ENCODE assay signal across 9 cellular contexts in the genomic region with DNA sequence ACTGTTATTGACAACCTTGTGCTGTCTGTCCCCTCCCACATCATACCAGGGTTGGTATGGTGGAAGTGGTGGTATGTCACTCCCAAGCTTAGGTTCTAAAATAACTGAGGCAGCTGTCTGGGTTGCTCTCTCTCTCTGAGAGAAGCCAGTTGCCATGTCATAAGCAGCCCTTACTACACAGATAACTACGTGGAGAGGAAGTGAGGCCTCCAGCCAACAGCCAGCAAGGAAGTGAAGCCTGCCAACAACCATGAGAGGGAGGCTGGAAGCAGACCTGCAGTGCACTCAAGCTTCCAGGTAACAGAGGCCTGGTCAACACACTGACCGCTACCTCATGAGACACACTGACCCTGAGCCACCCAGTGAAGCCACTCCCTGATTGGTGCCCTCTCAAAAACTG. TPM values are rescaled to one million over a fixed set of nuclear protein-coding genes. Genes with fewer than 3 reads are reported as not detected.
A peak's percentile ranks its signal among the peaks of the same experiment; 100 is the strongest.
DNase-seq lines count a peak whose midpoint lies in the region; ATAC-seq and TF ChIP-seq lines count a peak whose summit lies in the region.
"Had no signal": no experiment of that assay in that cellular context is flagged by ENCODE, and none has a peak within 500 bp of the region (broad histone marks: within the 10 kb centered on the region; RNA-seq: fewer than 3 reads in every experiment).

No MANE protein-coding gene starts in this region.

- H3K9me3 ChIP-seq in CD4-positive, CD25-positive, alpha-beta regulatory T cell (ENCODE audit: control insufficient read depth in 2 of 2, low read length in 2 of 2): no peaks in the 10 kb centered on the region
- H3K9me3 ChIP-seq in Loucy (ENCODE audit: insufficient read depth, low read depth, low read length): no peaks in the 10 kb centered on the region
- no peaks in the 10 kb centered on the region for H3K9me3 ChIP-seq in fibroblast of lung (ENCODE audit: control insufficient read depth, insufficient read depth, low read depth, low read length)

- H3K27ac Mint-ChIP-seq in CD4-positive, CD25-positive, alpha-beta regulatory T cell: peak overlapping the region in 2 of 3 donors; percentile 59 to 78
- no peak overlapping the region for H3K27ac Mint-ChIP-seq in immature natural killer cell

- H3K9ac ChIP-seq in Loucy (ENCODE audit: low read depth, low read length, poor library complexity, severe bottlenecking) (peak overlapping the region; percentile 7), fibroblast of lung (ENCODE audit: insufficient read depth, low read length) (no peak overlapping the region)

- H3K79me2 ChIP-seq in Loucy (ENCODE audit: insufficient read depth, low read length) (no peaks in the 10 kb centered on the region), fibroblast of lung (ENCODE audit: control insufficient read depth, insufficient read depth, low read length) (peaks cover 32% of the 10 kb centered on the region)

- no peaks in the 10 kb centered on the region for H4K20me1 ChIP-seq in Loucy (ENCODE audit: insufficient read depth, low read length, poor library complexity, severe bottlenecking)
- no peaks in the 10 kb centered on the region for H4K20me1 ChIP-seq in fibroblast of lung (ENCODE audit: control insufficient read depth, extremely low read depth, insufficient read depth, low read length)

- peaks cover 8 to 38% (median 15%) of the 10 kb centered on the region in 4 donors for H3K4me1 Mint-ChIP-seq in CD4-positive, CD25-positive, alpha-beta regulatory T cell
- peaks cover 0 to 2% of the 10 kb centered on the region in 2 donors for H3K4me1 Mint-ChIP-seq in immature natural killer cell

- H3K27me3 Mint-ChIP-seq in CD4-positive, CD25-positive, alpha-beta regulatory T cell: no peaks in the 10 kb centered on the region
- peaks cover 0 to 7% (median 0%) of the 10 kb centered on the region in 3 donors for H3K27me3 Mint-ChIP-seq in immature natural killer cell (ENCODE audit: low read depth in 3 of 3)

- no peaks in the 10 kb centered on the region for H3K36me3 ChIP-seq in CD4-positive, CD25-positive, alpha-beta regulatory T cell (ENCODE audit: control insufficient read depth, insufficient read depth, low read length)
- H3K36me3 ChIP-seq in Loucy (ENCODE audit: insufficient read depth, low read length): no peaks in the 10 kb centered on the region
- no peaks in the 10 kb centered on the region for H3K36me3 ChIP-seq in fibroblast of lung (ENCODE audit: control insufficient read depth, insufficient read depth, low read length)

- ATAC-seq in CD4-positive, CD25-positive, alpha-beta regulatory T cell (ENCODE audit: low read depth in 2 of 2): peak in 1 of 2 donors; percentile 50
- peak; percentile 78 for ATAC-seq in GM21526 (IDR thresholded peaks at IDR 0.05; ENCODE audit: low FRiP score, unreplicated experiment)

- no peak overlapping the region for H3K4me3 ChIP-seq in CD4-positive, CD25-positive, alpha-beta regulatory T cell (ENCODE audit: low read depth, low read length)
- no peak overlapping the region for H3K4me3 ChIP-seq in Loucy (ENCODE audit: low read length, poor library complexity, severe bottlenecking)
- H3K4me3 ChIP-seq in fibroblast of lung (replicated peaks in 1 of 4; ENCODE audit: control extremely low read depth in 1 of 4, insufficient read depth in 1 of 4, low read depth in 3 of 4, low read length in 4 of 4): no peak overlapping the region

- H3F3A ChIP-seq in Loucy (ENCODE audit: low read depth): no peaks in the 10 kb centered on the region

- TF ChIP-seq CTCF in Loucy (conservative IDR thresholded peaks at IDR 0.05; ENCODE audit: low read length) (no peak), fibroblast of lung (conservative IDR thresholded peaks at IDR 0.05 in 1 of 2, IDR thresholded peaks at IDR 0.05 in 1 of 2; ENCODE audit: low read depth in 1 of 2, low read length in 2 of 2) (no peak)

- DNase-seq in CD4-positive, CD25-positive, alpha-beta regulatory T cell: peak in 1 of 3 donors; percentile 67
- DNase-seq in fibroblast of lung (ENCODE audit: low read depth in 2 of 2): peak; percentile 28 to 39
- DNase-seq in stimulated activated CD4-positive, alpha-beta T cell treated with anti-CD3 and anti-CD28 coated beads, Interleukin-4, amount 100 ng/mL, for 1 hour: no peak
- no peak for DNase-seq in activated CD4-positive, CD25-positive, alpha-beta regulatory T cell (lab: John Stamatoyannopoulos, UW)
- no peak for DNase-seq in NCI-H1092 treated with DMSO at 0.1 percent for 48 hours (lab: John Stamatoyannopoulos, UW)
- DNase-seq in immature natural killer cell: no peak
- DNase-seq: naive thymus-derived CD8-positive, alpha-beta T cell had no signal

- no peaks in the 10 kb centered on the region for H3K9me2 ChIP-seq in Loucy (replicated peaks; ENCODE audit: low read depth, low read length)

- H3K4me2 ChIP-seq in Loucy (ENCODE audit: low read depth, low read length, poor library complexity, severe bottlenecking): peak overlapping the region; percentile 30
- no peak overlapping the region for H3K4me2 ChIP-seq in fibroblast of lung (ENCODE audit: extremely low read depth, insufficient read depth, low read length)

- no peaks in the 10 kb centered on the region for H3K27me3 ChIP-seq in CD4-positive, CD25-positive, alpha-beta regulatory T cell (ENCODE audit: control insufficient read depth, insufficient read depth, low read length)
- H3K27me3 ChIP-seq in Loucy (ENCODE audit: insufficient read depth, low read length, poor library complexity, severe bottlenecking): peaks cover 10% of the 10 kb centered on the region
- H3K27me3 ChIP-seq in fibroblast of lung (ENCODE audit: control insufficient read depth, insufficient read depth, low read length): no peaks in the 10 kb centered on the region

- H3K27ac ChIP-seq in CD4-positive, CD25-positive, alpha-beta regulatory T cell (ENCODE audit: insufficient read depth, low read length, poor library complexity, severe bottlenecking): peak overlapping the region; percentile 16
- no peak overlapping the region for H3K27ac ChIP-seq in fibroblast of lung (ENCODE audit: insufficient read depth, low read length)

- H2AFZ ChIP-seq in Loucy (ENCODE audit: low read length) (peak overlapping the region; percentile 47; the same call in 1 of the 2 replicates), fibroblast of lung (ENCODE audit: low read length) (no peak overlapping the region)

- H3K4me1 ChIP-seq in CD4-positive, CD25-positive, alpha-beta regulatory T cell (ENCODE audit: control insufficient read depth, insufficient read depth, low read length, poor library complexity, severe bottlenecking): peaks cover 5% of the 10 kb centered on the region
- H3K4me1 ChIP-seq in Loucy (ENCODE audit: insufficient read depth, low read length, poor library complexity, severe bottlenecking) (peaks cover 22% of the 10 kb centered on the region), fibroblast of lung (ENCODE audit: control insufficient read depth, extremely low read depth, insufficient read depth, low read length) (no peaks in the 10 kb centered on the region)

- H3K9me3 Mint-ChIP-seq in CD4-positive, CD25-positive, alpha-beta regulatory T cell: peaks cover 0 to 1% (median 0%) of the 10 kb centered on the region in 7 donors
- no peaks in the 10 kb centered on the region for H3K9me3 Mint-ChIP-seq in immature natural killer cell
- H3K9me3 Mint-ChIP-seq: naive thymus-derived CD8-positive, alpha-beta T cell had no signal

- no peaks in the 10 kb centered on the region for H3K36me3 Mint-ChIP-seq in CD4-positive, CD25-positive, alpha-beta regulatory T cell
- no peaks in the 10 kb centered on the region for H3K36me3 Mint-ChIP-seq in immature natural killer cell
- H3K36me3 Mint-ChIP-seq: naive thymus-derived CD8-positive, alpha-beta T cell had no signal

- no peak overlapping the region for H3K4me3 Mint-ChIP-seq in CD4-positive, CD25-positive, alpha-beta regulatory T cell
- H3K4me3 Mint-ChIP-seq in immature natural killer cell: no peak overlapping the region
- H3K4me3 Mint-ChIP-seq: naive thymus-derived CD8-positive, alpha-beta T cell had no signal

RNA-seq across cellular contexts. Expression of gene CTNNAL1, which starts 18.6 kb away (rescaled TPM):
- 10.6 TPM for total RNA-seq in CD4-positive, CD25-positive, alpha-beta regulatory T cell
- polyA plus RNA-seq in CD4-positive, CD25-positive, alpha-beta regulatory T cell: 10 to 100 TPM in 1 of 4 donors, 1 to 10 TPM in 3; 2.2 to 10.1 (median 5.4) TPM
- 68.4 and 80.6 TPM in 2 replicates for total RNA-seq in fibroblast of lung
- polyA plus RNA-seq in fibroblast of lung: 95.2 and 110 TPM in 2 replicates
- 65.5 and 83.0 TPM in 2 replicates for polyA plus RNA-seq in fibroblast of lung (2012)
- 0.78 and 5.9 TPM in 2 replicates for polyA minus RNA-seq in fibroblast of lung (ENCODE audit: low replicate concordance)
- 1 to 10 TPM in 2 of 3 donors, not detected in 1; 1.7 to 5.2 TPM for polyA plus RNA-seq in immature natural killer cell

Comparison
In these comparisons a context has a peak if more than half of its experiments do, and no peak if none do; other contexts are left out.
1. DNase-seq: peak in fibroblast of lung (2 of 2); none in stimulated activated CD4-positive, alpha-beta T cell treated with anti-CD3 and anti-CD28 coated beads, Interleukin-4, amount 100 ng/mL, for 1 hour (single experiment), activated CD4-positive, CD25-positive, alpha-beta regulatory T cell (0 of 4), NCI-H1092 treated with DMSO at 0.1 percent for 48 hours (single experiment) and immature natural killer cell (0 of 3).
2. H3K27ac Mint-ChIP-seq: peak in CD4-positive, CD25-positive, alpha-beta regulatory T cell (2 of 3); none in immature natural killer cell (0 of 6).
3. RNA of gene CTNNAL1, which starts 18.6 kb away (polyA plus RNA-seq): 65.5 to 110 TPM in fibroblast of lung; 2.2 to 10.1 TPM in CD4-positive, CD25-positive, alpha-beta regulatory T cell and 1.7 to 5.2 TPM in immature natural killer cell; every median in the first group is over 4 times any median in the second.